Comparison of ENCODE assay signal across 1 cellular context in the genomic region with DNA sequence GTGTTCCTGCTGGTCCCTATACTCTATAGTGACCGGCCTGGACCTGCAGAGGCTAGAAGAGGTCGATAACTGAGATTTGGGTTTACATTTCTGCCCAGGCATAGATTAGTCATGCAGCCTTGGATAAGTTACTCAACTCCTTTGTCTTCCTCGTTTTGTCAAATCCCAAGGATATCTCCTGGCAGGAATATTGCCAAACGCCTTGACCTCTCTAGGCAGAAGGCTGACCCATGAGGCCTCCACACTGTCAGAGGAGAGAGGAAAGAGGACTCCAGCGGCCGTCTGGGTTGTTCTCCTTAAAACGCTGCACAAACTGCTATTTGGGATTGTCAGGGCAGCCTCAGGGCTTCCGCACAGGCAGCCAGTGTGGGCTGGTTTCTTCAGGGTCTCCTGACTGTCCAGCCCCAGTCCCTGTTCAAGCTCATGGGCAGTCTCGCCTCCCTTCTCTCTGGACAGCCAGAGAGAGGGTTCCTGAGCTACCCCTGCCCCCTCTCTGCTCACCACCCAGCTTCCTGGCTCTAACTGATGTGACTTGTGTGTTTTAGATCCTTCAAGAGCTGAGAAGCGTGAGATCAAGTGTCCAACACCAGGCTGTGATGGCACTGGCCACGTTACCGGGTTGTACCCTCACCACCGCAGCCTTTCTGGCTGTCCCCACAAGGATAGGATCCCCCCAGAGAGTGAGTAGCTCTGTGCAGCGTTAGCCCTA.
TF ChIP-seq lines count a peak whose summit lies in the region.

No MANE protein-coding gene starts in this region.

TF ChIP-seq in IMR-90, 13 proteins besides CTCF, POLR2A, EP300 and RAD21:
- TF ChIP-seq, protein P1, sequence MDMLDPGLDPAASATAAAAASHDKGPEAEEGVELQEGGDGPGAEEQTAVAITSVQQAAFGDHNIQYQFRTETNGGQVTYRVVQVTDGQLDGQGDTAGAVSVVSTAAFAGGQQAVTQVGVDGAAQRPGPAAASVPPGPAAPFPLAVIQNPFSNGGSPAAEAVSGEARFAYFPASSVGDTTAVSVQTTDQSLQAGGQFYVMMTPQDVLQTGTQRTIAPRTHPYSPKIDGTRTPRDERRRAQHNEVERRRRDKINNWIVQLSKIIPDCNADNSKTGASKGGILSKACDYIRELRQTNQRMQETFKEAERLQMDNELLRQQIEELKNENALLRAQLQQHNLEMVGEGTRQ (IDR thresholded peaks at IDR 0.05; ENCODE audit: low read depth, low read length), result no peak
- TF ChIP-seq MXI1 (IDR thresholded peaks at IDR 0.05; ENCODE audit: borderline replicate concordance, low read depth, low read length) (no peak), MAZ (IDR thresholded peaks at IDR 0.05; ENCODE audit: borderline replicate concordance, low read depth, low read length) (no peak), RFX5 (IDR thresholded peaks at IDR 0.05; ENCODE audit: low read depth, low read length) (no peak), FOS (IDR thresholded peaks at IDR 0.05; ENCODE audit: low read depth, low read length) (no peak)
